13 cellular contexts compared by ENCODE assay signal in genomic region chr12:31965090-31965489, GRCh38. TPM values are rescaled to one million over a fixed set of nuclear protein-coding genes. Genes with fewer than 3 reads are reported as not detected.
A peak's percentile ranks its signal among the peaks of the same experiment; 100 is the strongest.
DNase-seq lines count a peak whose midpoint lies in the region; ATAC-seq lines count a peak whose summit lies in the region.
"Had no signal": no experiment of that assay in that cellular context is flagged by ENCODE, and none has a peak within 500 bp of the region (broad histone marks: within the 10 kb centered on the region; RNA-seq: fewer than 3 reads in every experiment).

No MANE protein-coding gene starts in this region.

- peak overlapping the region; percentile 78 to 93 (median 93) for H3K27ac Mint-ChIP-seq in CD4-positive, CD25-positive, alpha-beta regulatory T cell
- H3K27ac Mint-ChIP-seq in IgD-negative memory B cell: peak overlapping the region; percentile 25 to 93 (median 60)
- peak overlapping the region; percentile 69 for H3K27ac Mint-ChIP-seq in activated T-helper 1 cell treated with anti-CD3 and anti-CD28 coated beads, Interleukin-12 subunit alpha, Interleukin-12 subunit beta, Interleukin-2, Interleukin-4 antibody, amounts not matched to agents 30 ng/mL and 10 ng/mL and 1 ng/mL, durations not matched to agents 14 hours and 24 hours and 36 hours
- H3K27ac Mint-ChIP-seq in naive B cell: peak overlapping the region in 5 of 6 donors; percentile 77 to 86 (median 83)

- H3K4me1 Mint-ChIP-seq in CD4-positive, CD25-positive, alpha-beta regulatory T cell: peaks cover 25 to 80% (median 66%) of the 10 kb centered on the region in 4 donors
- H3K4me1 Mint-ChIP-seq in IgD-negative memory B cell (peaks cover 61 to 70% (median 68%) of the 10 kb centered on the region in 3 donors), naive B cell (peaks cover 67 to 93% (median 86%) of the 10 kb centered on the region in 3 donors)
- peaks cover 75% of the 10 kb centered on the region for H3K4me1 Mint-ChIP-seq in activated T-helper 1 cell treated with anti-CD3 and anti-CD28 coated beads, Interleukin-12 subunit alpha, Interleukin-12 subunit beta, Interleukin-2, Interleukin-4 antibody, amounts not matched to agents 30 ng/mL and 10 ng/mL and 1 ng/mL, durations not matched to agents 14 hours and 24 hours and 36 hours (ENCODE audit: low read depth)

- peaks cover 77% of the 10 kb centered on the region for H3K36me3 ChIP-seq in CD4-positive, CD25-positive, alpha-beta regulatory T cell (ENCODE audit: control insufficient read depth, insufficient read depth, low read length)
- H3K36me3 ChIP-seq: pancreas had no signal

- H3K27me3 Mint-ChIP-seq in CD4-positive, CD25-positive, alpha-beta regulatory T cell: peaks cover 3% of the 10 kb centered on the region
- H3K27me3 Mint-ChIP-seq in IgD-negative memory B cell (no peaks in the 10 kb centered on the region), naive B cell (no peaks in the 10 kb centered on the region)
- no peaks in the 10 kb centered on the region for H3K27me3 Mint-ChIP-seq in activated T-helper 1 cell treated with anti-CD3 and anti-CD28 coated beads, Interleukin-12 subunit alpha, Interleukin-12 subunit beta, Interleukin-2, Interleukin-4 antibody, amounts not matched to agents 30 ng/mL and 10 ng/mL and 1 ng/mL, durations not matched to agents 14 hours and 24 hours and 36 hours (ENCODE audit: insufficient read depth)

- peak in 1 of 3 donors; percentile 58 for DNase-seq in CD4-positive, CD25-positive, alpha-beta regulatory T cell
- no peak for DNase-seq in activated T-helper 1 cell treated with anti-CD3 and anti-CD28 coated beads, Interleukin-12 subunit alpha, Interleukin-12 subunit beta, Interleukin-2, Interleukin-4 antibody, amounts not matched to agents 30 ng/mL and 10 ng/mL and 1 ng/mL, durations not matched to agents 14 hours and 24 hours and 36 hours (ENCODE audit: low spot score)
- DNase-seq in naive B cell: no peak
- no peak for DNase-seq in Kasumi-1 (lab: John Stamatoyannopoulos, UW)
- no peak for DNase-seq in T-helper 9 cell
- no peak for DNase-seq in NCI-H2227 treated with DMSO at 0.1 percent for 48 hours (lab: John Stamatoyannopoulos, UW)
- no peak for DNase-seq in NCI-H2107 (lab: John Stamatoyannopoulos, UW)
- DNase-seq: mammary epithelial cell, NCI-H226, pancreas had no signal

- peak overlapping the region; percentile 71 for H3K27ac ChIP-seq in CD4-positive, CD25-positive, alpha-beta regulatory T cell (ENCODE audit: insufficient read depth, low read length, poor library complexity, severe bottlenecking)
- H3K27ac ChIP-seq: BLaER1 treated with 17β-estradiol and CSF1 and Interleukin-3, amounts not matched to agents 10 nM and 100 nM; pancreas had no signal

- peak; percentile 40 to 54 for ATAC-seq in CD4-positive, CD25-positive, alpha-beta regulatory T cell (ENCODE audit: low read depth in 2 of 2)
- no peak for ATAC-seq in naive B cell (ENCODE audit: low read depth in 2 of 2)
- ATAC-seq: Panc1, pancreas had no signal

- H3K36me3 Mint-ChIP-seq in CD4-positive, CD25-positive, alpha-beta regulatory T cell: peaks cover 81% of the 10 kb centered on the region
- H3K36me3 Mint-ChIP-seq in IgD-negative memory B cell: peaks cover 36% of the 10 kb centered on the region
- H3K36me3 Mint-ChIP-seq in activated T-helper 1 cell treated with anti-CD3 and anti-CD28 coated beads, Interleukin-12 subunit alpha, Interleukin-12 subunit beta, Interleukin-2, Interleukin-4 antibody, amounts not matched to agents 30 ng/mL and 10 ng/mL and 1 ng/mL, durations not matched to agents 14 hours and 24 hours and 36 hours (ENCODE audit: low read depth): peaks cover 70% of the 10 kb centered on the region
- peaks cover 25 to 32% of the 10 kb centered on the region in 2 donors for H3K36me3 Mint-ChIP-seq in naive B cell

- H3K4me3 ChIP-seq in CD4-positive, CD25-positive, alpha-beta regulatory T cell (ENCODE audit: low read depth, low read length): peak overlapping the region; percentile 98
- H3K4me3 ChIP-seq: pancreas had no signal

- H3K4me3 Mint-ChIP-seq in CD4-positive, CD25-positive, alpha-beta regulatory T cell: peak overlapping the region; percentile 93 to 100 (median 98)
- H3K4me3 Mint-ChIP-seq in IgD-negative memory B cell: peak overlapping the region; percentile 31 to 92 (median 72)
- peak overlapping the region; percentile 49 for H3K4me3 Mint-ChIP-seq in activated T-helper 1 cell treated with anti-CD3 and anti-CD28 coated beads, Interleukin-12 subunit alpha, Interleukin-12 subunit beta, Interleukin-2, Interleukin-4 antibody, amounts not matched to agents 30 ng/mL and 10 ng/mL and 1 ng/mL, durations not matched to agents 14 hours and 24 hours and 36 hours
- peak overlapping the region in 7 of 8 donors; percentile 19 to 89 (median 57) for H3K4me3 Mint-ChIP-seq in naive B cell

- H3K9me3 ChIP-seq in CD4-positive, CD25-positive, alpha-beta regulatory T cell (ENCODE audit: control insufficient read depth in 2 of 2, low read length in 2 of 2): peaks cover under 1% of the 10 kb centered on the region in 2 experiments
- H3K9me3 ChIP-seq: pancreas had no signal

- intact Hi-C loops in activated T-helper 1 cell treated with anti-CD3 and anti-CD28 coated beads, Interleukin-12 subunit alpha, Interleukin-12 subunit beta, Interleukin-2, Interleukin-4 antibody, amounts not matched to agents 30 ng/mL and 10 ng/mL and 1 ng/mL, durations not matched to agents 14 hours and 24 hours and 36 hours (cut with micrococcal nuclease): no loop called here

- peaks cover 78% of the 10 kb centered on the region for H3K4me1 ChIP-seq in CD4-positive, CD25-positive, alpha-beta regulatory T cell (ENCODE audit: control insufficient read depth, insufficient read depth, low read length, poor library complexity, severe bottlenecking)

- H3K9me3 Mint-ChIP-seq in CD4-positive, CD25-positive, alpha-beta regulatory T cell: peaks cover 0 to 8% (median 0%) of the 10 kb centered on the region in 7 donors
- H3K9me3 Mint-ChIP-seq in IgD-negative memory B cell (peaks cover 0 to 4% (median 2%) of the 10 kb centered on the region in 3 donors), naive B cell (peaks cover 0 to 6% (median 3%) of the 10 kb centered on the region in 7 donors)
- peaks cover 16% of the 10 kb centered on the region for H3K9me3 Mint-ChIP-seq in activated T-helper 1 cell treated with anti-CD3 and anti-CD28 coated beads, Interleukin-12 subunit alpha, Interleukin-12 subunit beta, Interleukin-2, Interleukin-4 antibody, amounts not matched to agents 30 ng/mL and 10 ng/mL and 1 ng/mL, durations not matched to agents 14 hours and 24 hours and 36 hours

- H3K27me3 ChIP-seq in CD4-positive, CD25-positive, alpha-beta regulatory T cell (ENCODE audit: control insufficient read depth, insufficient read depth, low read length): no peaks in the 10 kb centered on the region
- H3K27me3 ChIP-seq: BLaER1 treated with 17β-estradiol and CSF1 and Interleukin-3, amounts not matched to agents 10 nM and 100 nM; pancreas had no signal

RNA-seq across cellular contexts. Expression of gene RESF1, which starts 5.9 kb away (rescaled TPM):
- 282 TPM for total RNA-seq in CD4-positive, CD25-positive, alpha-beta regulatory T cell
- 100 to 1,000 TPM; 151 to 203 (median 172) TPM for polyA plus RNA-seq in CD4-positive, CD25-positive, alpha-beta regulatory T cell
- 193 TPM for polyA plus RNA-seq in IgD-negative memory B cell
- total RNA-seq in activated T-helper 1 cell treated with anti-CD3 and anti-CD28 coated beads, Interleukin-12 subunit alpha, Interleukin-12 subunit beta, Interleukin-2, Interleukin-4 antibody, amounts not matched to agents 30 ng/mL and 10 ng/mL and 1 ng/mL, durations not matched to agents 14 hours and 24 hours and 36 hours: 63.0 and 66.2 TPM in 2 replicates
- 100 to 1,000 TPM in 4 of 6 donors, 10 to 100 TPM in 2; 38.6 to 242 (median 117) TPM for polyA plus RNA-seq in naive B cell (ENCODE audit: low read depth in 6 of 6)

Comparison
In these comparisons a context has a peak if more than half of its experiments do, and no peak if none do; other contexts are left out.
1. ATAC-seq: peak in CD4-positive, CD25-positive, alpha-beta regulatory T cell (2 of 2); none in naive B cell (0 of 2).
2. Peak in every context shown above with its lines, with median percentiles within 50 percentile points of each other: H3K27ac Mint-ChIP-seq and H3K4me3 Mint-ChIP-seq.